In the genomic region with DNA sequence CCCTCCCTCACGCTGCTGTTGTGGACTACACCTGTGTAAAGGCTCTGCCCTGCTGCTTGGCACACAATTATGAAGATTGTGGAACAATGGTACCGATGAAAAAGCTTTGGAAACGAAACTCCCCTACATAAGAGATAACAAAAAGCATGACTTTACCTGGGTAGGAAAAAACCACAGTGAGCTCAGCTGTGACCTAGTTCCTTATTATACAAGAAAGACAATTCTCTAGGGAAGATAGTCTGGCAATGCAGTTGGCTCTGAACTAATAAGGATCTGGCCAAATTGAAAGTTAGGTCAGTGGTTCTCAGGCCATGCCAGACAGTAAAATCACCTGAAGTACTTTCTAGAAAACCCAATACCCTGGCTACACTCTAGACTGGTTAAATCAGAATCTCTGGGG, we compare ENCODE assay signal across 2 cellular contexts.
TF ChIP-seq lines count a peak whose summit lies in the region.

No MANE protein-coding gene starts in this region.

TF ChIP-seq in IMR-90, 13 proteins besides CTCF, POLR2A, EP300 and RAD21:
- no peak for TF ChIP-seq MAFK (IDR thresholded peaks at IDR 0.05; ENCODE audit: low read depth, low read length)
- no peak for TF ChIP-seq CHD1 (IDR thresholded peaks at IDR 0.05; ENCODE audit: low read depth, low read length)
- TF ChIP-seq, protein P1, sequence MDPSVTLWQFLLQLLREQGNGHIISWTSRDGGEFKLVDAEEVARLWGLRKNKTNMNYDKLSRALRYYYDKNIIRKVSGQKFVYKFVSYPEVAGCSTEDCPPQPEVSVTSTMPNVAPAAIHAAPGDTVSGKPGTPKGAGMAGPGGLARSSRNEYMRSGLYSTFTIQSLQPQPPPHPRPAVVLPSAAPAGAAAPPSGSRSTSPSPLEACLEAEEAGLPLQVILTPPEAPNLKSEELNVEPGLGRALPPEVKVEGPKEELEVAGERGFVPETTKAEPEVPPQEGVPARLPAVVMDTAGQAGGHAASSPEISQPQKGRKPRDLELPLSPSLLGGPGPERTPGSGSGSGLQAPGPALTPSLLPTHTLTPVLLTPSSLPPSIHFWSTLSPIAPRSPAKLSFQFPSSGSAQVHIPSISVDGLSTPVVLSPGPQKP (IDR thresholded peaks at IDR 0.05; ENCODE audit: borderline replicate concordance, low read depth, low read length) = no peak
- TF ChIP-seq BHLHE40 (IDR thresholded peaks at IDR 0.05; ENCODE audit: low read depth, low read length) = no peak
- TF ChIP-seq CEBPB (IDR thresholded peaks at IDR 0.05; ENCODE audit: low read depth, low read length) = no peak
- no peak for TF ChIP-seq RFX5 (IDR thresholded peaks at IDR 0.05; ENCODE audit: low read depth, low read length)

TF ChIP-seq in GM12878, 131 proteins besides CTCF, POLR2A, EP300 and RAD21:
- no peak for TF ChIP-seq YBX1 (IDR thresholded peaks at IDR 0.05)
- TF ChIP-seq IKZF2 (IDR thresholded peaks at IDR 0.05) = peak; percentile 55 to 75
- no peak for TF ChIP-seq BRCA1 (IDR thresholded peaks at IDR 0.05; ENCODE audit: low read depth, low read length)
- no peak for TF ChIP-seq BCL3 (IDR thresholded peaks at IDR 0.05; ENCODE audit: borderline replicate concordance, insufficient read depth, low read depth, low read length, poor library complexity, severe bottlenecking)
- no peak for TF ChIP-seq TBL1XR1 (IDR thresholded peaks at IDR 0.05; ENCODE audit: low read depth, low read length)
- 0 out of 2 replicates have a peak, but pooled peaks have one; percentile 47 for TF ChIP-seq GATAD2B (conservative IDR thresholded peaks at IDR 0.05; ENCODE audit: low read depth)
- TF ChIP-seq TCF12 (IDR thresholded peaks at IDR 0.05; ENCODE audit: low read depth, low read length) = 0 out of 2 replicates have a peak, but pooled peaks have one; percentile 10
- no peak for TF ChIP-seq NFYA (IDR thresholded peaks at IDR 0.05; ENCODE audit: borderline replicate concordance, low read depth, low read length)
- no peak for TF ChIP-seq SUPT20H (IDR thresholded peaks at IDR 0.05; ENCODE audit: borderline replicate concordance, control insufficient read depth, low read depth, low read length)
- no peak for TF ChIP-seq RFX5 (IDR thresholded peaks at IDR 0.05; ENCODE audit: low read depth, low read length)
- TF ChIP-seq ETV6 (conservative IDR thresholded peaks at IDR 0.05 in 1 of 2, IDR thresholded peaks at IDR 0.05 in 1 of 2; ENCODE audit: borderline replicate concordance in 1 of 2, low read depth in 1 of 2) = no peak
- TF ChIP-seq NR2C2 (IDR thresholded peaks at IDR 0.05; ENCODE audit: borderline replicate concordance, control insufficient read depth, insufficient read length, low read depth) = no peak
- TF ChIP-seq MTA2 (IDR thresholded peaks at IDR 0.05; ENCODE audit: low read depth) = peak; percentile 68; the same call in 1 of the 2 replicates
- no peak for TF ChIP-seq ESRRA (IDR thresholded peaks at IDR 0.05; ENCODE audit: low read length)
- no peak for TF ChIP-seq RBBP5 (conservative IDR thresholded peaks at IDR 0.05)
- peak; percentile 63; the same call in 1 of the 2 replicates for TF ChIP-seq IKZF1 (conservative IDR thresholded peaks at IDR 0.05)
- peak; percentile 47; the same call in 1 of the 2 replicates for TF ChIP-seq ATF7 (IDR thresholded peaks at IDR 0.05; ENCODE audit: low read depth)
- no peak for TF ChIP-seq ZBED1 (IDR thresholded peaks at IDR 0.05; ENCODE audit: borderline replicate concordance)
- TF ChIP-seq MEF2B (IDR thresholded peaks at IDR 0.05; ENCODE audit: partially characterized antibody, poor library complexity, severe bottlenecking) = peak; percentile 87
- no peak for TF ChIP-seq CREM (IDR thresholded peaks at IDR 0.05; ENCODE audit: low read depth)
- TF ChIP-seq, protein P2, sequence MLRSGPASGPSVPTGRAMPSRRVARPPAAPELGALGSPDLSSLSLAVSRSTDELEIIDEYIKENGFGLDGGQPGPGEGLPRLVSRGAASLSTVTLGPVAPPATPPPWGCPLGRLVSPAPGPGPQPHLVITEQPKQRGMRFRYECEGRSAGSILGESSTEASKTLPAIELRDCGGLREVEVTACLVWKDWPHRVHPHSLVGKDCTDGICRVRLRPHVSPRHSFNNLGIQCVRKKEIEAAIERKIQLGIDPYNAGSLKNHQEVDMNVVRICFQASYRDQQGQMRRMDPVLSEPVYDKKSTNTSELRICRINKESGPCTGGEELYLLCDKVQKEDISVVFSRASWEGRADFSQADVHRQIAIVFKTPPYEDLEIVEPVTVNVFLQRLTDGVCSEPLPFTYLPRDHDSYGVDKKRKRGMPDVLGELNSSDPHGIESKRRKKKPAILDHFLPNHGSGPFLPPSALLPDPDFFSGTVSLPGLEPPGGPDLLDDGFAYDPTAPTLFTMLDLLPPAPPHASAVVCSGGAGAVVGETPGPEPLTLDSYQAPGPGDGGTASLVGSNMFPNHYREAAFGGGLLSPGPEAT (IDR thresholded peaks at IDR 0.05; ENCODE audit: low read depth) = peak; percentile 38; the same call in 1 of the 2 replicates
- no peak for TF ChIP-seq RAD51 (IDR thresholded peaks at IDR 0.05)
- peak; percentile 38; the same call in 1 of the 2 replicates for TF ChIP-seq NR2F1 (conservative IDR thresholded peaks at IDR 0.05)
- 0 out of 2 replicates have a peak, but pooled peaks have one; percentile 32 for TF ChIP-seq DPF2 (IDR thresholded peaks at IDR 0.05)
- no peak for TF ChIP-seq JUNB (IDR thresholded peaks at IDR 0.05)
- no peak for TF ChIP-seq BHLHE40 (IDR thresholded peaks at IDR 0.05; ENCODE audit: borderline replicate concordance in 1 of 2, low read depth in 2 of 2, low read length in 1 of 2)
- peak; percentile 66 for TF ChIP-seq SKIL (IDR thresholded peaks at IDR 0.05; ENCODE audit: low read depth, poor library complexity, severe bottlenecking)
- TF ChIP-seq NRF1 (conservative IDR thresholded peaks at IDR 0.05; ENCODE audit: low read depth, low read length) = no peak
